12 cellular contexts compared by ENCODE assay signal in genomic region chr13:51923983-51924539, GRCh38.
A peak's percentile ranks its signal among the peaks of the same experiment; 100 is the strongest.
DNase-seq lines count a peak whose midpoint lies in the region; ATAC-seq, FAIRE-seq and TF ChIP-seq lines count a peak whose summit lies in the region.
"Had no signal": no experiment of that assay in that cellular context is flagged by ENCODE, and none has a peak within 500 bp of the region (broad histone marks: within the 10 kb centered on the region; RNA-seq: fewer than 3 reads in every experiment).

No MANE protein-coding gene starts in this region.

- H4K91ac ChIP-seq in H1 (replicated peaks; ENCODE audit: insufficient read length, low read length) = no peak overlapping the region

- peak; percentile 76 for TF ChIP-seq CTCF in Loucy (conservative IDR thresholded peaks at IDR 0.05; ENCODE audit: low read length)
- TF ChIP-seq CTCF in H1 (IDR thresholded peaks at IDR 0.05; ENCODE audit: control extremely low read depth in 1 of 3, insufficient read depth in 1 of 3, low read depth in 1 of 3, low read length in 3 of 3) = peak; percentile 47 to 57 (median 51)

- DNase-seq in activated T-cell treated with anti-CD3 and anti-CD28 coated beads, Interleukin-2, amount 50 U/mL, for 72 hours = peak in 1 of 2 donors; percentile 11
- DNase-seq in activated T-cell treated with anti-CD3 and anti-CD28 coated beads, Interleukin-2, amount 50 U/mL, for 1 hour = no peak
- no peak for DNase-seq in H1 (ENCODE audit: low read depth in 1 of 2, low spot score in 2 of 2)
- DNase-seq in stimulated activated naive CD8-positive, alpha-beta T cell treated with anti-CD3 and anti-CD28 coated beads, Interleukin-15, amount 100 ng/mL, for 72 hours = peak in 1 of 2 donors; percentile 21
- no peak for DNase-seq in naive thymus-derived CD4-positive, alpha-beta T cell
- no peak for DNase-seq in activated CD4-positive, alpha-beta T cell treated with anti-CD3 and anti-CD28 coated beads for 1 hour
- no peak for DNase-seq in NK-92 (lab: John Stamatoyannopoulos, UW; ENCODE audit: unreplicated experiment)
- DNase-seq: DMS79 treated with DMSO at 0.1 percent for 48 hours, NCI-H524, right cardiac atrium had no signal

- H2AFZ ChIP-seq in Loucy (ENCODE audit: low read length) (peak overlapping the region; percentile 41; the same call in 1 of the 2 replicates), H1 (ENCODE audit: low read length) (no peak overlapping the region)

- peaks cover 3% of the 10 kb centered on the region; the same call in 1 of the 2 replicates for H3K23me2 ChIP-seq in H1 (ENCODE audit: low read depth, low read length)

- POLR2A ChIA-PET in H1 (lab: Charles Lee; ENCODE audit: partially characterized antibody) = interaction anchor here (0.6 kb wide), 1 partner anchor 11 kb away, joined by 3 read pairs; no protein-coding TSS in a partner anchor
- POLR2A ChIA-PET in naive thymus-derived CD4-positive, alpha-beta T cell (lab: Charles Lee) = no interaction called here

- no peaks in the 10 kb centered on the region for H3K79me2 ChIP-seq in Loucy (ENCODE audit: insufficient read depth, low read length)
- no peaks in the 10 kb centered on the region for H3K79me2 ChIP-seq in H1 (ENCODE audit: control insufficient read depth in 1 of 2, insufficient read depth in 2 of 2, low read length in 2 of 2)

- H3K9ac ChIP-seq in Loucy (ENCODE audit: low read depth, low read length, poor library complexity, severe bottlenecking) (no peak overlapping the region), H1 (replicated peaks in 1 of 4; ENCODE audit: extremely low read depth in 1 of 4, low read depth in 3 of 4, low read length in 3 of 4) (no peak overlapping the region)

- no peak overlapping the region for H4K8ac ChIP-seq in H1 (ENCODE audit: extremely low read depth, insufficient read depth, low read length)

- no peak overlapping the region for H3K4ac ChIP-seq in H1 (replicated peaks; ENCODE audit: insufficient read length, low read depth, low read length)

- no peak overlapping the region for H3K18ac ChIP-seq in H1 (ENCODE audit: extremely low read depth, low read length)

- H2BK15ac ChIP-seq in H1 (ENCODE audit: low read length) = no peak overlapping the region

- no peak overlapping the region for H3K4me3 Mint-ChIP-seq in activated T-cell treated with anti-CD3 and anti-CD28 coated beads, Interleukin-2, amount 50 U/mL, for 72 hours
- no peak overlapping the region for H3K4me3 Mint-ChIP-seq in stimulated activated naive CD8-positive, alpha-beta T cell treated with anti-CD3 and anti-CD28 coated beads, Interleukin-15, amount 100 ng/mL, for 72 hours
- no peak overlapping the region for H3K4me3 Mint-ChIP-seq in naive thymus-derived CD4-positive, alpha-beta T cell

- H3K4me1 ChIP-seq in Loucy (ENCODE audit: insufficient read depth, low read length, poor library complexity, severe bottlenecking) (no peaks in the 10 kb centered on the region), H1 (replicated peaks in 1 of 4; ENCODE audit: control insufficient read depth in 3 of 4, insufficient read depth in 4 of 4, low read length in 3 of 4) (no peaks in the 10 kb centered on the region)
- no peaks in the 10 kb centered on the region for H3K4me1 ChIP-seq in naive thymus-derived CD4-positive, alpha-beta T cell (ENCODE audit: control insufficient read depth in 2 of 2, insufficient read depth in 2 of 2, low read length in 2 of 2)

- H2BK12ac ChIP-seq in H1 (ENCODE audit: low read depth, low read length) = no peak overlapping the region

- peaks cover 25% of the 10 kb centered on the region for H3K4me1 Mint-ChIP-seq in activated T-cell treated with anti-CD3 and anti-CD28 coated beads, Interleukin-2, amount 50 U/mL, for 72 hours (ENCODE audit: low read depth)
- peaks cover 33% of the 10 kb centered on the region for H3K4me1 Mint-ChIP-seq in stimulated activated naive CD8-positive, alpha-beta T cell treated with anti-CD3 and anti-CD28 coated beads, Interleukin-15, amount 100 ng/mL, for 72 hours
- H3K4me1 Mint-ChIP-seq in naive thymus-derived CD4-positive, alpha-beta T cell = peaks cover 0 to 32% (median 11%) of the 10 kb centered on the region in 7 donors

- H2BK5ac ChIP-seq in H1 (ENCODE audit: low read depth, low read length) = no peak overlapping the region

- no peak overlapping the region for H3K4me3 ChIP-seq in Loucy (ENCODE audit: low read length, poor library complexity, severe bottlenecking)
- no peak overlapping the region for H3K4me3 ChIP-seq in H1 (ENCODE audit: extremely low read depth in 1 of 4, insufficient read depth in 2 of 4, low read depth in 3 of 4, low read length in 4 of 4)
- H3K4me3 ChIP-seq in naive thymus-derived CD4-positive, alpha-beta T cell (ENCODE audit: low read length) = no peak overlapping the region
- H3K4me3 ChIP-seq: heart left ventricle had no signal

- H2AK5ac ChIP-seq in H1 (ENCODE audit: low read depth, low read length) = no peak overlapping the region

- intact Hi-C loops in naive thymus-derived CD4-positive, alpha-beta T cell (cut with micrococcal nuclease) = loop anchor here in 1 of 2 donors (1.0 kb wide), 1 partner anchor 203 kb away; no protein-coding TSS in a partner anchor

- H3K23ac ChIP-seq in H1 (ENCODE audit: insufficient read length) = no peak overlapping the region

- H3K36me3 ChIP-seq in Loucy (ENCODE audit: insufficient read depth, low read length) (no peaks in the 10 kb centered on the region), H1 (ENCODE audit: control insufficient read depth in 2 of 4, insufficient read depth in 4 of 4, low read length in 3 of 4) (no peaks in the 10 kb centered on the region)
- H3K36me3 ChIP-seq in naive thymus-derived CD4-positive, alpha-beta T cell (ENCODE audit: control insufficient read depth in 2 of 3, insufficient read depth in 3 of 3, low read length in 3 of 3) = no peaks in the 10 kb centered on the region

- H2BK120ac ChIP-seq in H1 (replicated peaks; ENCODE audit: low read depth, low read length) = no peak overlapping the region

- no peak overlapping the region for H4K5ac ChIP-seq in H1 (ENCODE audit: insufficient read length, low read depth, low read length)

- H3K9me3 Mint-ChIP-seq in activated T-cell treated with anti-CD3 and anti-CD28 coated beads, Interleukin-2, amount 50 U/mL, for 72 hours = no peaks in the 10 kb centered on the region
- no peaks in the 10 kb centered on the region for H3K9me3 Mint-ChIP-seq in stimulated activated naive CD8-positive, alpha-beta T cell treated with anti-CD3 and anti-CD28 coated beads, Interleukin-15, amount 100 ng/mL, for 72 hours
- no peaks in the 10 kb centered on the region for H3K9me3 Mint-ChIP-seq in naive thymus-derived CD4-positive, alpha-beta T cell

- H3K27ac ChIP-seq in H1 (ENCODE audit: low read depth, low read length) = no peak overlapping the region
- H3K27ac ChIP-seq in naive thymus-derived CD4-positive, alpha-beta T cell (ENCODE audit: low read depth, low read length) = no peak overlapping the region
- H3K27ac ChIP-seq: heart left ventricle had no signal

- no peak overlapping the region for H3K4me2 ChIP-seq in Loucy (ENCODE audit: low read depth, low read length, poor library complexity, severe bottlenecking)
- H3K4me2 ChIP-seq in H1 (ENCODE audit: insufficient read depth in 1 of 2, low read depth in 2 of 2, low read length in 2 of 2) = no peak overlapping the region

- WGBS in H1 (ENCODE audit: extremely low coverage in 1 of 2, insufficient coverage in 1 of 2, insufficient read length in 1 of 2, insufficient replicate concordance in 2 of 2, low coverage in 1 of 2, low lambda C conversion rate in 2 of 2, missing lambda C conversion rate in 1 of 2), 2 experiments = 86% methylated on average over 3 of the region's 3 CpGs; no CpG with 5 or more reads in 1 of the 2 experiments

- FAIRE-seq in H1 (lab: Jason Lieb, UNC) = peak; percentile 60

- H3K36me3 Mint-ChIP-seq in activated T-cell treated with anti-CD3 and anti-CD28 coated beads, Interleukin-2, amount 50 U/mL, for 72 hours (ENCODE audit: insufficient read depth in 2 of 2) = no peaks in the 10 kb centered on the region
- H3K36me3 Mint-ChIP-seq in naive thymus-derived CD4-positive, alpha-beta T cell = no peaks in the 10 kb centered on the region

- H3K9me3 ChIP-seq in Loucy (ENCODE audit: insufficient read depth, low read depth, low read length) = no peaks in the 10 kb centered on the region
- no peaks in the 10 kb centered on the region for H3K9me3 ChIP-seq in H1 (ENCODE audit: insufficient read depth in 2 of 2, low read depth in 1 of 2, low read length in 1 of 2)
- no peaks in the 10 kb centered on the region for H3K9me3 ChIP-seq in naive thymus-derived CD4-positive, alpha-beta T cell (ENCODE audit: control insufficient read depth in 2 of 3, low read length in 3 of 3)
- H3K9me3 ChIP-seq: heart left ventricle had no signal

- peaks cover 6% of the 10 kb centered on the region for H3K27me3 Mint-ChIP-seq in activated T-cell treated with anti-CD3 and anti-CD28 coated beads, Interleukin-2, amount 50 U/mL, for 72 hours (ENCODE audit: low read depth)
- peaks cover 16% of the 10 kb centered on the region for H3K27me3 Mint-ChIP-seq in stimulated activated naive CD8-positive, alpha-beta T cell treated with anti-CD3 and anti-CD28 coated beads, Interleukin-15, amount 100 ng/mL, for 72 hours
- no peaks in the 10 kb centered on the region for H3K27me3 Mint-ChIP-seq in naive thymus-derived CD4-positive, alpha-beta T cell

- no peak overlapping the region for H2BK20ac ChIP-seq in H1 (ENCODE audit: low read length)

- no peaks in the 10 kb centered on the region for H3F3A ChIP-seq in Loucy (ENCODE audit: low read depth)

- no peak overlapping the region for H3K56ac ChIP-seq in H1 (replicated peaks; ENCODE audit: insufficient read length, low read depth, low read length)

- no peak overlapping the region for H3K14ac ChIP-seq in H1 (ENCODE audit: insufficient read length)

- no peaks in the 10 kb centered on the region for H3K9me2 ChIP-seq in Loucy (replicated peaks; ENCODE audit: low read depth, low read length)

- H3K27me3 ChIP-seq in Loucy (ENCODE audit: insufficient read depth, low read length, poor library complexity, severe bottlenecking) (no peaks in the 10 kb centered on the region), H1 (replicated peaks in 1 of 4; ENCODE audit: control insufficient read depth in 3 of 4, extremely low read depth in 1 of 4, insufficient read depth in 3 of 4, low read length in 3 of 4) (no peaks in the 10 kb centered on the region)
- no peaks in the 10 kb centered on the region for H3K27me3 ChIP-seq in naive thymus-derived CD4-positive, alpha-beta T cell (ENCODE audit: control insufficient read depth in 2 of 2, insufficient read depth in 2 of 2, low read length in 2 of 2)
- H3K27me3 ChIP-seq: heart left ventricle had no signal

- peak; percentile 37 to 46 for TF ChIP-seq RAD21 in H1 (IDR thresholded peaks at IDR 0.05 in 1 of 2, conservative IDR thresholded peaks at IDR 0.05 in 1 of 2; ENCODE audit: low read depth in 2 of 2, low read length in 2 of 2)

- CTCF ChIA-PET in H1 (lab: Charles Lee; ENCODE audit: partially characterized antibody) = interaction anchor here (0.6 to 5.3 kb wide), 22 partner anchors 7 to 204 kb away, joined by 3 to 62 read pairs (median 4); partner anchors contain the start of genes NEK5 and TMEM272
- CTCF ChIA-PET in naive thymus-derived CD4-positive, alpha-beta T cell (lab: Charles Lee) = interaction anchor here (1.6 kb wide), 1 partner anchor 198 kb away, joined by 3 read pairs; no protein-coding TSS in a partner anchor

- no peaks in the 10 kb centered on the region for H4K20me1 ChIP-seq in Loucy (ENCODE audit: insufficient read depth, low read length, poor library complexity, severe bottlenecking)
- H4K20me1 ChIP-seq in H1 (replicated peaks in 1 of 2; ENCODE audit: control insufficient read depth in 1 of 2, insufficient read depth in 2 of 2, low read length in 2 of 2) = peaks cover 3% of the 10 kb centered on the region in 2 experiments

- no peak overlapping the region for H3K27ac Mint-ChIP-seq in activated T-cell treated with anti-CD3 and anti-CD28 coated beads, Interleukin-2, amount 50 U/mL, for 72 hours
- H3K27ac Mint-ChIP-seq in stimulated activated naive CD8-positive, alpha-beta T cell treated with anti-CD3 and anti-CD28 coated beads, Interleukin-15, amount 100 ng/mL, for 72 hours = peak overlapping the region; percentile 48 to 89
- H3K27ac Mint-ChIP-seq in naive thymus-derived CD4-positive, alpha-beta T cell = peak overlapping the region in 2 of 9 donors; percentile 30 to 51

- no peaks in the 10 kb centered on the region for H3K79me1 ChIP-seq in H1 (ENCODE audit: low read depth, low read length)

- no peak for TF ChIP-seq EP300 in H1 (IDR thresholded peaks at IDR 0.05; ENCODE audit: borderline replicate concordance in 1 of 2, low read depth in 2 of 2, low read length in 2 of 2)

- peak; percentile 60 to 61 for ATAC-seq in activated T-cell treated with anti-CD3 and anti-CD28 coated beads, Interleukin-2, amount 50 U/mL, for 72 hours (replicated peaks in 1 of 2)
- peak; percentile 75 for ATAC-seq in stimulated activated naive CD8-positive, alpha-beta T cell treated with anti-CD3 and anti-CD28 coated beads, Interleukin-15, amount 100 ng/mL, for 72 hours
- no peak for ATAC-seq in naive thymus-derived CD4-positive, alpha-beta T cell
- ATAC-seq: heart left ventricle, right cardiac atrium had no signal

- TF ChIP-seq POLR2A in H1 (IDR thresholded peaks at IDR 0.05; ENCODE audit: control extremely low read depth in 1 of 2, low read depth in 2 of 2, low read length in 2 of 2) = no peak
